34 cellular contexts compared by ENCODE assay signal in genomic region chr10:66550351-66550750, GRCh38.
"Had no signal": no experiment of that assay in that cellular context is flagged by ENCODE, and none has a peak within 500 bp of the region (broad histone marks: within the 10 kb centered on the region; RNA-seq: fewer than 3 reads in every experiment).

No MANE protein-coding gene starts in this region.

- H3K4me3 Mint-ChIP-seq: activated B cell treated with CpG ODN at 0.5 μM for 24 hours; activated CD4-positive, alpha-beta memory T cell treated with anti-CD3 and anti-CD28 coated beads for 36 hours; activated naive CD8-positive, alpha-beta T cell treated with anti-CD3 and anti-CD28 coated beads for 36 hours; activated T-helper 17 cell treated with anti-CD3 and anti-CD28 coated beads, Interleukin-2, amount 50 U/mL, for 72 hours had no signal

- H3K27me3 ChIP-seq: brain microvascular endothelial cell had no signal

- FAIRE-seq: RCC 7860 had no signal

- H3K4me1 Mint-ChIP-seq: activated B cell treated with CpG ODN at 0.5 μM for 24 hours; activated naive CD8-positive, alpha-beta T cell treated with anti-CD3 and anti-CD28 coated beads for 36 hours; activated T-helper 17 cell treated with anti-CD3 and anti-CD28 coated beads, Interleukin-2, amount 50 U/mL, for 72 hours had no signal

- H3K36me3 ChIP-seq: brain microvascular endothelial cell had no signal

- H3K27ac Mint-ChIP-seq: activated B cell treated with CpG ODN at 0.5 μM for 24 hours; activated CD4-positive, alpha-beta memory T cell treated with anti-CD3 and anti-CD28 coated beads for 36 hours; activated naive CD8-positive, alpha-beta T cell treated with anti-CD3 and anti-CD28 coated beads for 36 hours; activated T-helper 17 cell treated with anti-CD3 and anti-CD28 coated beads, Interleukin-2, amount 50 U/mL, for 72 hours had no signal

- H3K4me2 ChIP-seq: PC-9 had no signal

- H3K27ac ChIP-seq: brain microvascular endothelial cell, PC-9, RWPE1, VCaP had no signal

- DNase-seq: activated B cell treated with CpG ODN at 0.5 μM for 24 hours; activated CD4-positive, alpha-beta memory T cell treated with anti-CD3 and anti-CD28 coated beads for 36 hours; activated CD4-positive, alpha-beta T cell treated with anti-CD3 and anti-CD28 coated beads for 4 hours; activated CD4-positive, alpha-beta T cell treated with anti-CD3 and anti-CD28 coated beads, Interleukin-2, amount 50 U/mL, for 1 hour; activated CD4-positive, CD25-positive, alpha-beta regulatory T cell treated with anti-CD3 and anti-CD28 coated beads, Interleukin-2, amount 50 U/mL, for 72 hours; activated CD8-positive, alpha-beta memory T cell treated with anti-CD3 and anti-CD28 coated beads, Interleukin-2, amount 50 U/mL, for 4 hours; activated effector memory CD4-positive, alpha-beta T cell treated with anti-CD3 and anti-CD28 coated beads, Interleukin-2, amount 50 U/mL, for 16 hours; activated naive CD4-positive, alpha-beta T cell; activated naive CD4-positive, alpha-beta T cell treated with anti-CD3 and anti-CD28 coated beads, Interleukin-2, amount 50 U/mL, for 16 hours; activated naive CD8-positive, alpha-beta T cell treated with anti-CD3 and anti-CD28 coated beads for 36 hours; activated T-cell treated with anti-CD3 and anti-CD28 coated beads for 4 hours; activated T-cell treated with anti-CD3 and anti-CD28 coated beads, Interleukin-2, amount 50 U/mL, for 48 hours; amniotic stem cell; aorta; brain microvascular endothelial cell; central memory CD4-positive, alpha-beta T cell; Karpas-422; KBM-7; NCI-H1105; NCI-H1417 treated with DMSO at 0.1 percent for 48 hours; NCI-H187 treated with DMSO at 0.1 percent for 48 hours; NCI-H2171 treated with DMSO at 0.1 percent for 48 hours; NCI-H2227 treated with DMSO at 0.1 percent for 48 hours; NK-92 treated with Interleukin-12 subunit alpha and Interleukin-12 subunit beta, amount 100 ng/mL, for 24 hours; PC-9; SW 1271; T-helper 1 cell; T-helper 2 cell; T-helper 9 cell had no signal

- H3K27me3 Mint-ChIP-seq: activated B cell treated with CpG ODN at 0.5 μM for 24 hours; activated CD4-positive, alpha-beta memory T cell treated with anti-CD3 and anti-CD28 coated beads for 36 hours; activated naive CD8-positive, alpha-beta T cell treated with anti-CD3 and anti-CD28 coated beads for 36 hours; activated T-helper 17 cell treated with anti-CD3 and anti-CD28 coated beads, Interleukin-2, amount 50 U/mL, for 72 hours had no signal

- H3K36me3 Mint-ChIP-seq: activated CD4-positive, alpha-beta memory T cell treated with anti-CD3 and anti-CD28 coated beads for 36 hours; activated naive CD8-positive, alpha-beta T cell treated with anti-CD3 and anti-CD28 coated beads for 36 hours had no signal

- H3K4me3 ChIP-seq: PC-9 had no signal

- H3K9me3 Mint-ChIP-seq: activated B cell treated with CpG ODN at 0.5 μM for 24 hours had no signal

- ATAC-seq: activated T-helper 17 cell treated with anti-CD3 and anti-CD28 coated beads, Interleukin-2, amount 50 U/mL, for 72 hours; Right ventricle myocardium inferior had no signal

- H2AFZ ChIP-seq: PC-9 had no signal
